Comparison of ENCODE assay signal across 1 cellular context in genomic region chr19:19750842-19751790, GRCh38.
TF ChIP-seq lines count a peak whose summit lies in the region.

No MANE protein-coding gene starts in this region.

TF ChIP-seq in H1, 55 proteins besides CTCF, POLR2A, EP300 and RAD21:
- TF ChIP-seq SIRT6 (IDR thresholded peaks at IDR 0.05; ENCODE audit: low read length) (no peak), HDAC6 (IDR thresholded peaks at IDR 0.05; ENCODE audit: low read depth, low read length) (no peak), KDM1A (IDR thresholded peaks at IDR 0.05; ENCODE audit: borderline replicate concordance, low read length) (no peak), NRF1 (IDR thresholded peaks at IDR 0.05; ENCODE audit: low read depth, low read length) (no peak), TEAD4 (IDR thresholded peaks at IDR 0.05; ENCODE audit: low read depth, low read length) (no peak), SRF (IDR thresholded peaks at IDR 0.05; ENCODE audit: low read depth, low read length) (no peak), MAX (IDR thresholded peaks at IDR 0.05) (no peak), PHF8 (conservative IDR thresholded peaks at IDR 0.05; ENCODE audit: low read depth, low read length) (no peak), SIN3A (conservative IDR thresholded peaks at IDR 0.05 in 1 of 2, IDR thresholded peaks at IDR 0.05 in 1 of 2; ENCODE audit: low read depth in 1 of 2, low read length in 2 of 2) (no peak), SP2 (IDR thresholded peaks at IDR 0.05; ENCODE audit: low read length) (no peak), JUN (IDR thresholded peaks at IDR 0.05; ENCODE audit: low read depth, low read length) (no peak), RBBP5 (IDR thresholded peaks at IDR 0.05; ENCODE audit: borderline replicate concordance, low read depth, low read length) (no peak), TAF1 (IDR thresholded peaks at IDR 0.05; ENCODE audit: low read depth, low read length) (no peak), TBP (IDR thresholded peaks at IDR 0.05; ENCODE audit: low read depth, low read length) (no peak), ATF3 (IDR thresholded peaks at IDR 0.05; ENCODE audit: insufficient read depth, low read depth, low read length) (no peak), JUND (IDR thresholded peaks at IDR 0.05; ENCODE audit: low read length) (no peak), RXRA (IDR thresholded peaks at IDR 0.05; ENCODE audit: insufficient read depth, low read depth, low read length) (no peak), ZNF274 (IDR thresholded peaks at IDR 0.05; ENCODE audit: borderline replicate concordance, extremely low read depth, low read length) (no peak)
